2 cellular contexts compared by ENCODE assay signal in the genomic region with DNA sequence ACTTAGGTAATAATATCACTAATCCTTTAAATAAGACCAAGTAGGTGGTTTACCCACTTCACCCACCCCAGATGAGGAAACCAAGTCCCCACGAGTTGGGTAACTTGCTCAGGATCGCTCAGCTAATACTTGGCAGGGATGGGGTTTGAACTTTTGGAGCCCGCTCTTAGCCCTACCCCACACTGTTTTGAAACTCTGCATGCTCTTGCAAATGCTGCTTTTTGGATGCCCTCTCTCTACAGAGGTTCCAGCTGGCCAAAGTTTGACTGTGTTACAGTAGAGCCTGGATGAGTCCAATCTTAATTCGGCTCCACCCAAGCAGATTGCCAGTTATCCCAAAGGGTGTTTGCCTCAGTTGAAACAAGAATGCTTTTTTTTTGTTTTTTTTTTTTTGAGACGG.
A peak's percentile ranks its signal among the peaks of the same experiment; 100 is the strongest.
TF ChIP-seq lines count a peak whose summit lies in the region.

No MANE protein-coding gene starts in this region.

TF ChIP-seq in liver, 16 proteins besides CTCF, POLR2A, EP300 and RAD21 (continued from another document):
- TF ChIP-seq, protein P1, sequence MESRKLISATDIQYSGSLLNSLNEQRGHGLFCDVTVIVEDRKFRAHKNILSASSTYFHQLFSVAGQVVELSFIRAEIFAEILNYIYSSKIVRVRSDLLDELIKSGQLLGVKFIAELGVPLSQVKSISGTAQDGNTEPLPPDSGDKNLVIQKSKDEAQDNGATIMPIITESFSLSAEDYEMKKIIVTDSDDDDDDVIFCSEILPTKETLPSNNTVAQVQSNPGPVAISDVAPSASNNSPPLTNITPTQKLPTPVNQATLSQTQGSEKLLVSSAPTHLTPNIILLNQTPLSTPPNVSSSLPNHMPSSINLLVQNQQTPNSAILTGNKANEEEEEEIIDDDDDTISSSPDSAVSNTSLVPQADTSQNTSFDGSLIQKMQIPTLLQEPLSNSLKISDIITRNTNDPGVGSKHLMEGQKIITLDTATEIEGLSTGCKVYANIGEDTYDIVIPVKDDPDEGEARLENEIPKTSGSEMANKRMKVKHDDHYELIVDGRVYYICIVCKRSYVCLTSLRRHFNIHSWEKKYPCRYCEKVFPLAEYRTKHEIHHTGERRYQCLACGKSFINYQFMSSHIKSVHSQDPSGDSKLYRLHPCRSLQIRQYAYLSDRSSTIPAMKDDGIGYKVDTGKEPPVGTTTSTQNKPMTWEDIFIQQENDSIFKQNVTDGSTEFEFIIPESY (IDR thresholded peaks at IDR 0.05), result peak; percentile 89
- TF ChIP-seq HNF4G (IDR thresholded peaks at IDR 0.05), result peak; percentile 71
- TF ChIP-seq RXRA (IDR thresholded peaks at IDR 0.05), result peak; percentile 78 to 94
- TF ChIP-seq YY1 (IDR thresholded peaks at IDR 0.05), result peak; percentile 74
- peak in 1 of 2 donors; percentile 48 for TF ChIP-seq EGR1 (IDR thresholded peaks at IDR 0.05; ENCODE audit: low read depth in 2 of 2)
- peak; percentile 84 for TF ChIP-seq SP1 (IDR thresholded peaks at IDR 0.05)
- TF ChIP-seq, protein P2, sequence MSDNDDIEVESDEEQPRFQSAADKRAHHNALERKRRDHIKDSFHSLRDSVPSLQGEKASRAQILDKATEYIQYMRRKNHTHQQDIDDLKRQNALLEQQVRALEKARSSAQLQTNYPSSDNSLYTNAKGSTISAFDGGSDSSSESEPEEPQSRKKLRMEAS (IDR thresholded peaks at IDR 0.05), result peak; percentile 87
- no peak for TF ChIP-seq TAF1 (conservative IDR thresholded peaks at IDR 0.05)
- TF ChIP-seq FOXA2 (IDR thresholded peaks at IDR 0.05), result peak; percentile 40
- TF ChIP-seq NR2F2 (IDR thresholded peaks at IDR 0.05), result no peak
- TF ChIP-seq, protein P3, sequence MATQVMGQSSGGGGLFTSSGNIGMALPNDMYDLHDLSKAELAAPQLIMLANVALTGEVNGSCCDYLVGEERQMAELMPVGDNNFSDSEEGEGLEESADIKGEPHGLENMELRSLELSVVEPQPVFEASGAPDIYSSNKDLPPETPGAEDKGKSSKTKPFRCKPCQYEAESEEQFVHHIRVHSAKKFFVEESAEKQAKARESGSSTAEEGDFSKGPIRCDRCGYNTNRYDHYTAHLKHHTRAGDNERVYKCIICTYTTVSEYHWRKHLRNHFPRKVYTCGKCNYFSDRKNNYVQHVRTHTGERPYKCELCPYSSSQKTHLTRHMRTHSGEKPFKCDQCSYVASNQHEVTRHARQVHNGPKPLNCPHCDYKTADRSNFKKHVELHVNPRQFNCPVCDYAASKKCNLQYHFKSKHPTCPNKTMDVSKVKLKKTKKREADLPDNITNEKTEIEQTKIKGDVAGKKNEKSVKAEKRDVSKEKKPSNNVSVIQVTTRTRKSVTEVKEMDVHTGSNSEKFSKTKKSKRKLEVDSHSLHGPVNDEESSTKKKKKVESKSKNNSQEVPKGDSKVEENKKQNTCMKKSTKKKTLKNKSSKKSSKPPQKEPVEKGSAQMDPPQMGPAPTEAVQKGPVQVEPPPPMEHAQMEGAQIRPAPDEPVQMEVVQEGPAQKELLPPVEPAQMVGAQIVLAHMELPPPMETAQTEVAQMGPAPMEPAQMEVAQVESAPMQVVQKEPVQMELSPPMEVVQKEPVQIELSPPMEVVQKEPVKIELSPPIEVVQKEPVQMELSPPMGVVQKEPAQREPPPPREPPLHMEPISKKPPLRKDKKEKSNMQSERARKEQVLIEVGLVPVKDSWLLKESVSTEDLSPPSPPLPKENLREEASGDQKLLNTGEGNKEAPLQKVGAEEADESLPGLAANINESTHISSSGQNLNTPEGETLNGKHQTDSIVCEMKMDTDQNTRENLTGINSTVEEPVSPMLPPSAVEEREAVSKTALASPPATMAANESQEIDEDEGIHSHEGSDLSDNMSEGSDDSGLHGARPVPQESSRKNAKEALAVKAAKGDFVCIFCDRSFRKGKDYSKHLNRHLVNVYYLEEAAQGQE (IDR thresholded peaks at IDR 0.05), result peak; percentile 75
- peak; percentile 94 to 97 for TF ChIP-seq HNF4A (conservative IDR thresholded peaks at IDR 0.05)
- TF ChIP-seq, protein P4, sequence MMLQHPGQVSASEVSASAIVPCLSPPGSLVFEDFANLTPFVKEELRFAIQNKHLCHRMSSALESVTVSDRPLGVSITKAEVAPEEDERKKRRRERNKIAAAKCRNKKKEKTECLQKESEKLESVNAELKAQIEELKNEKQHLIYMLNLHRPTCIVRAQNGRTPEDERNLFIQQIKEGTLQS (IDR thresholded peaks at IDR 0.05), result no peak
- peak; percentile 52 for TF ChIP-seq FOXA1 (IDR thresholded peaks at IDR 0.05)

TF ChIP-seq in HepG2, 621 proteins besides CTCF, POLR2A, EP300 and RAD21 (continued from another document):
- TF ChIP-seq, protein P5, sequence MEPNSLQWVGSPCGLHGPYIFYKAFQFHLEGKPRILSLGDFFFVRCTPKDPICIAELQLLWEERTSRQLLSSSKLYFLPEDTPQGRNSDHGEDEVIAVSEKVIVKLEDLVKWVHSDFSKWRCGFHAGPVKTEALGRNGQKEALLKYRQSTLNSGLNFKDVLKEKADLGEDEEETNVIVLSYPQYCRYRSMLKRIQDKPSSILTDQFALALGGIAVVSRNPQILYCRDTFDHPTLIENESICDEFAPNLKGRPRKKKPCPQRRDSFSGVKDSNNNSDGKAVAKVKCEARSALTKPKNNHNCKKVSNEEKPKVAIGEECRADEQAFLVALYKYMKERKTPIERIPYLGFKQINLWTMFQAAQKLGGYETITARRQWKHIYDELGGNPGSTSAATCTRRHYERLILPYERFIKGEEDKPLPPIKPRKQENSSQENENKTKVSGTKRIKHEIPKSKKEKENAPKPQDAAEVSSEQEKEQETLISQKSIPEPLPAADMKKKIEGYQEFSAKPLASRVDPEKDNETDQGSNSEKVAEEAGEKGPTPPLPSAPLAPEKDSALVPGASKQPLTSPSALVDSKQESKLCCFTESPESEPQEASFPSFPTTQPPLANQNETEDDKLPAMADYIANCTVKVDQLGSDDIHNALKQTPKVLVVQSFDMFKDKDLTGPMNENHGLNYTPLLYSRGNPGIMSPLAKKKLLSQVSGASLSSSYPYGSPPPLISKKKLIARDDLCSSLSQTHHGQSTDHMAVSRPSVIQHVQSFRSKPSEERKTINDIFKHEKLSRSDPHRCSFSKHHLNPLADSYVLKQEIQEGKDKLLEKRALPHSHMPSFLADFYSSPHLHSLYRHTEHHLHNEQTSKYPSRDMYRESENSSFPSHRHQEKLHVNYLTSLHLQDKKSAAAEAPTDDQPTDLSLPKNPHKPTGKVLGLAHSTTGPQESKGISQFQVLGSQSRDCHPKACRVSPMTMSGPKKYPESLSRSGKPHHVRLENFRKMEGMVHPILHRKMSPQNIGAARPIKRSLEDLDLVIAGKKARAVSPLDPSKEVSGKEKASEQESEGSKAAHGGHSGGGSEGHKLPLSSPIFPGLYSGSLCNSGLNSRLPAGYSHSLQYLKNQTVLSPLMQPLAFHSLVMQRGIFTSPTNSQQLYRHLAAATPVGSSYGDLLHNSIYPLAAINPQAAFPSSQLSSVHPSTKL (CRISPR knock-in tag; IDR thresholded peaks at IDR 0.05), result no peak
- no peak for TF ChIP-seq ZNF629 (CRISPR knock-in tag; conservative IDR thresholded peaks at IDR 0.05)
- TF ChIP-seq NFATC3 (CRISPR knock-in tag; IDR thresholded peaks at IDR 0.05), result no peak
- no peak for TF ChIP-seq JUNB (CRISPR knock-in tag; IDR thresholded peaks at IDR 0.05; ENCODE audit: borderline replicate concordance)
- TF ChIP-seq, protein P1 (CRISPR knock-in tag; IDR thresholded peaks at IDR 0.05), result no peak
- no peak for TF ChIP-seq FOSL1 (CRISPR knock-in tag; IDR thresholded peaks at IDR 0.05; ENCODE audit: borderline replicate concordance)
- no peak for TF ChIP-seq SALL2 (CRISPR knock-in tag; IDR thresholded peaks at IDR 0.05)
- TF ChIP-seq ZBTB20 (CRISPR knock-in tag; IDR thresholded peaks at IDR 0.05; ENCODE audit: borderline replicate concordance, low read depth), result no peak
- no peak for TF ChIP-seq SRF (IDR thresholded peaks at IDR 0.05; ENCODE audit: low read depth, low read length)
- TF ChIP-seq, protein P6, sequence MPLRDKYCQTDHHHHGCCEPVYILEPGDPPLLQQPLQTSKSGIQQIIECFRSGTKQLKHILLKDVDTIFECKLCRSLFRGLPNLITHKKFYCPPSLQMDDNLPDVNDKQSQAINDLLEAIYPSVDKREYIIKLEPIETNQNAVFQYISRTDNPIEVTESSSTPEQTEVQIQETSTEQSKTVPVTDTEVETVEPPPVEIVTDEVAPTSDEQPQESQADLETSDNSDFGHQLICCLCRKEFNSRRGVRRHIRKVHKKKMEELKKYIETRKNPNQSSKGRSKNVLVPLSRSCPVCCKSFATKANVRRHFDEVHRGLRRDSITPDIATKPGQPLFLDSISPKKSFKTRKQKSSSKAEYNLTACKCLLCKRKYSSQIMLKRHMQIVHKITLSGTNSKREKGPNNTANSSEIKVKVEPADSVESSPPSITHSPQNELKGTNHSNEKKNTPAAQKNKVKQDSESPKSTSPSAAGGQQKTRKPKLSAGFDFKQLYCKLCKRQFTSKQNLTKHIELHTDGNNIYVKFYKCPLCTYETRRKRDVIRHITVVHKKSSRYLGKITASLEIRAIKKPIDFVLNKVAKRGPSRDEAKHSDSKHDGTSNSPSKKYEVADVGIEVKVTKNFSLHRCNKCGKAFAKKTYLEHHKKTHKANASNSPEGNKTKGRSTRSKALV (CRISPR knock-in tag; IDR thresholded peaks at IDR 0.05), result no peak
- TF ChIP-seq, protein P7, sequence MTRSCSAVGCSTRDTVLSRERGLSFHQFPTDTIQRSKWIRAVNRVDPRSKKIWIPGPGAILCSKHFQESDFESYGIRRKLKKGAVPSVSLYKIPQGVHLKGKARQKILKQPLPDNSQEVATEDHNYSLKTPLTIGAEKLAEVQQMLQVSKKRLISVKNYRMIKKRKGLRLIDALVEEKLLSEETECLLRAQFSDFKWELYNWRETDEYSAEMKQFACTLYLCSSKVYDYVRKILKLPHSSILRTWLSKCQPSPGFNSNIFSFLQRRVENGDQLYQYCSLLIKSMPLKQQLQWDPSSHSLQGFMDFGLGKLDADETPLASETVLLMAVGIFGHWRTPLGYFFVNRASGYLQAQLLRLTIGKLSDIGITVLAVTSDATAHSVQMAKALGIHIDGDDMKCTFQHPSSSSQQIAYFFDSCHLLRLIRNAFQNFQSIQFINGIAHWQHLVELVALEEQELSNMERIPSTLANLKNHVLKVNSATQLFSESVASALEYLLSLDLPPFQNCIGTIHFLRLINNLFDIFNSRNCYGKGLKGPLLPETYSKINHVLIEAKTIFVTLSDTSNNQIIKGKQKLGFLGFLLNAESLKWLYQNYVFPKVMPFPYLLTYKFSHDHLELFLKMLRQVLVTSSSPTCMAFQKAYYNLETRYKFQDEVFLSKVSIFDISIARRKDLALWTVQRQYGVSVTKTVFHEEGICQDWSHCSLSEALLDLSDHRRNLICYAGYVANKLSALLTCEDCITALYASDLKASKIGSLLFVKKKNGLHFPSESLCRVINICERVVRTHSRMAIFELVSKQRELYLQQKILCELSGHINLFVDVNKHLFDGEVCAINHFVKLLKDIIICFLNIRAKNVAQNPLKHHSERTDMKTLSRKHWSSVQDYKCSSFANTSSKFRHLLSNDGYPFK (CRISPR knock-in tag; IDR thresholded peaks at IDR 0.05; ENCODE audit: borderline replicate concordance), result no peak
